Comparison of ENCODE assay signal across 9 cellular contexts in genomic region chr3:128054363-128054762, GRCh38. TPM values are rescaled to one million over a fixed set of nuclear protein-coding genes. Genes with fewer than 3 reads are reported as not detected.
DNase-seq lines count a peak whose midpoint lies in the region; ATAC-seq and TF ChIP-seq lines count a peak whose summit lies in the region.
"Had no signal": no experiment of that assay in that cellular context is flagged by ENCODE, and none has a peak within 500 bp of the region (broad histone marks: within the 10 kb centered on the region; RNA-seq: fewer than 3 reads in every experiment).

No MANE protein-coding gene starts in this region.

- H3K4me1 ChIP-seq in CD8-positive, alpha-beta T cell (ENCODE audit: insufficient read depth, low read length): peaks cover 35% of the 10 kb centered on the region

- intact Hi-C loops in CD8-positive, alpha-beta T cell (cut with DNase I, micrococcal nuclease): loop anchor here (5.0 to 10.0 kb wide), 8 partner anchors 462 to 1970 kb away; partner anchors contain the start of genes CNBP (in 2 of the 2), TPRA1 (in 2 of the 2), ACAD9 (in 1 of the 2) and PLXNA1 (in 1 of the 2)
- intact Hi-C loops in dorsolateral prefrontal cortex (cut with DNase I): loop anchor here (5.0 to 10.0 kb wide), 4 partner anchors 68 to 462 kb away; partner anchors contain the start of genes ABTB1 (in 1 of the 2), RUVBL1 (in 1 of the 2) and TPRA1 (in 1 of the 2)

- no peak for TF ChIP-seq POLR2A in NB4 (IDR thresholded peaks at IDR 0.05; ENCODE audit: extremely low read depth, insufficient read length)

- TF ChIP-seq CTCF in CD8-positive, alpha-beta T cell (IDR thresholded peaks at IDR 0.05): no peak
- TF ChIP-seq CTCF in NB4 (IDR thresholded peaks at IDR 0.05; ENCODE audit: low read depth, low read length): no peak
- TF ChIP-seq CTCF in dorsolateral prefrontal cortex (IDR thresholded peaks at IDR 0.05 in 54 of 56, conservative IDR thresholded peaks at IDR 0.05 in 2 of 56; ENCODE audit: low read depth in 1 of 56, partially characterized antibody in 56 of 56): no peak
- TF ChIP-seq CTCF in nephron (IDR thresholded peaks at IDR 0.05; ENCODE audit: unreplicated experiment in 3 of 3): no peak

- POLR2A ChIA-PET in CD8-positive, alpha-beta T cell (lab: Charles Lee): interaction anchor here (1.9 kb wide), 1 partner anchor 70 kb away, joined by 4 read pairs; the partner anchor contains the start of gene RUVBL1

- H3K4me1 Mint-ChIP-seq in CD8-positive, alpha-beta T cell (ENCODE audit: low read depth): peaks cover 43% of the 10 kb centered on the region
- peaks cover 39% of the 10 kb centered on the region for H3K4me1 Mint-ChIP-seq in nephron

- peak overlapping the region; percentile 99 for H3K4me3 Mint-ChIP-seq in CD8-positive, alpha-beta T cell
- peak overlapping the region; percentile 91 to 99 (median 95) for H3K4me3 Mint-ChIP-seq in nephron

- no peaks in the 10 kb centered on the region for H3K9me3 Mint-ChIP-seq in CD8-positive, alpha-beta T cell
- no peaks in the 10 kb centered on the region for H3K9me3 Mint-ChIP-seq in nephron

- H3K4me3 ChIP-seq in CD8-positive, alpha-beta T cell (ENCODE audit: low read depth, low read length): no peak overlapping the region
- H3K4me3 ChIP-seq in NB4 (ENCODE audit: low read depth, low read length): peak overlapping the region; percentile 100
- peak overlapping the region in 39 of 59 donors; percentile 6 to 100 (median 97) for H3K4me3 ChIP-seq in dorsolateral prefrontal cortex

- CTCF ChIA-PET in CD8-positive, alpha-beta T cell (lab: Charles Lee): interaction anchor here (1.4 kb wide), 1 partner anchor 25 kb away, joined by 3 read pairs; no protein-coding TSS in a partner anchor

- H3K36me3 ChIP-seq in CD8-positive, alpha-beta T cell (ENCODE audit: insufficient read depth, low read length): peaks cover 24% of the 10 kb centered on the region

- peaks cover 54% of the 10 kb centered on the region for H3K36me3 Mint-ChIP-seq in CD8-positive, alpha-beta T cell
- H3K36me3 Mint-ChIP-seq in nephron (ENCODE audit: low read depth): peaks cover 37% of the 10 kb centered on the region

- H3K9me3 ChIP-seq in CD8-positive, alpha-beta T cell (ENCODE audit: low read length): no peaks in the 10 kb centered on the region

- DNase-seq in CD8-positive, alpha-beta T cell: no peak
- DNase-seq in NB4 (ENCODE audit: low read depth) (no peak), dorsolateral prefrontal cortex (no peak), NCI-H2196 treated with DMSO at 0.1 percent for 48 hours (lab: John Stamatoyannopoulos, UW; ENCODE audit: unreplicated experiment) (no peak), NCI-H146 treated with DMSO at 0.1 percent for 48 hours (lab: John Stamatoyannopoulos, UW; ENCODE audit: unreplicated experiment) (no peak), NCI-H446 (lab: John Stamatoyannopoulos, UW) (no peak), cerebellar cortex (ENCODE audit: low spot score) (no peak)
- DNase-seq: NCI-H774 had no signal

- H3K27ac ChIP-seq in CD8-positive, alpha-beta T cell (ENCODE audit: low read depth, low read length): no peak overlapping the region
- H3K27ac ChIP-seq in dorsolateral prefrontal cortex: no peak overlapping the region

- no peaks in the 10 kb centered on the region for H3K27me3 Mint-ChIP-seq in CD8-positive, alpha-beta T cell (ENCODE audit: low read depth)
- H3K27me3 Mint-ChIP-seq in nephron (ENCODE audit: low read depth): no peaks in the 10 kb centered on the region

- H3K27me3 ChIP-seq in CD8-positive, alpha-beta T cell (ENCODE audit: insufficient read depth, low read length): no peaks in the 10 kb centered on the region
- H3K27me3 ChIP-seq in dorsolateral prefrontal cortex: no peaks in the 10 kb centered on the region

- ATAC-seq in CD8-positive, alpha-beta T cell: no peak

- H3K27ac Mint-ChIP-seq in CD8-positive, alpha-beta T cell: peak overlapping the region; percentile 98
- H3K27ac Mint-ChIP-seq in nephron: peak overlapping the region; percentile 32 to 64 (median 39)

RNA-seq across cellular contexts. Expression of gene SEC61A1, which starts 2.1 kb away (rescaled TPM):
- total RNA-seq in CD8-positive, alpha-beta T cell: 100 to 1,000 TPM; 125 to 131 TPM
- total RNA-seq in dorsolateral prefrontal cortex: 10 to 100 TPM; 46.8 to 92.6 (median 61.3) TPM
